ENCODE assay signal across 16 cellular contexts in genomic region chr11:71279916-71280645, GRCh38. TPM values are rescaled to one million over a fixed set of nuclear protein-coding genes. Genes with fewer than 3 reads are reported as not detected.
"Had no signal": no experiment of that assay in that cellular context is flagged by ENCODE, and none has a peak within 500 bp of the region (broad histone marks: within the 10 kb centered on the region; RNA-seq: fewer than 3 reads in every experiment).

No MANE protein-coding gene starts in this region.

- H3K27ac ChIP-seq: left lung, tibial artery had no signal

- H3K9me3 Mint-ChIP-seq: activated CD4-positive, alpha-beta T cell treated with anti-CD3 and anti-CD28 coated beads, Interleukin-2, amount 10 ng/mL, durations not matched to agents 24 days and 14 days; activated CD8-positive, alpha-beta T cell treated with anti-CD3 and anti-CD28 coated beads for 36 hours; activated T-cell treated with anti-CD3 and anti-CD28 coated beads, Interleukin-2, amount 50 U/mL, for 72 hours had no signal

- H3K9me3 ChIP-seq: left lung, tibial artery had no signal

- H3K36me3 ChIP-seq: left lung, tibial artery had no signal

- FAIRE-seq: bronchial epithelial cell, keratinocyte had no signal

- H3K4me3 Mint-ChIP-seq: activated CD4-positive, alpha-beta T cell treated with anti-CD3 and anti-CD28 coated beads, Interleukin-2, amount 10 ng/mL, durations not matched to agents 24 days and 14 days; activated CD8-positive, alpha-beta T cell treated with anti-CD3 and anti-CD28 coated beads for 36 hours; activated naive CD8-positive, alpha-beta T cell; activated T-cell treated with anti-CD3 and anti-CD28 coated beads, Interleukin-2, amount 50 U/mL, for 72 hours; naive thymus-derived CD4-positive, alpha-beta T cell had no signal

- DNase-seq: activated CD4-positive, alpha-beta T cell treated with anti-CD3 and anti-CD28 coated beads, Interleukin-2, amount 10 ng/mL, durations not matched to agents 24 days and 14 days; activated CD4-positive, CD25-positive, alpha-beta regulatory T cell; activated CD8-positive, alpha-beta T cell treated with anti-CD3 and anti-CD28 coated beads for 36 hours; activated gamma-delta T cell treated with Interleukin-2 at 50 U/mL for 16 hours; activated T-cell treated with anti-CD3 and anti-CD28 coated beads, Interleukin-2, amount 50 U/mL, for 72 hours; cerebellar nuclear complex; effector memory CD4-positive, alpha-beta T cell; left lung; naive thymus-derived CD4-positive, alpha-beta T cell; stimulated activated naive CD4-positive, alpha-beta T cell; T-helper 1 cell; T-helper 9 cell had no signal

- H3K4me1 ChIP-seq: left lung, tibial artery had no signal

- H3K27ac Mint-ChIP-seq: activated CD4-positive, alpha-beta T cell treated with anti-CD3 and anti-CD28 coated beads, Interleukin-2, amount 10 ng/mL, durations not matched to agents 24 days and 14 days; activated CD8-positive, alpha-beta T cell treated with anti-CD3 and anti-CD28 coated beads for 36 hours; activated naive CD8-positive, alpha-beta T cell; activated T-cell treated with anti-CD3 and anti-CD28 coated beads, Interleukin-2, amount 50 U/mL, for 72 hours; naive thymus-derived CD4-positive, alpha-beta T cell had no signal

- H3K27me3 ChIP-seq: left lung had no signal

- H3K4me3 ChIP-seq: left lung, tibial artery had no signal

- H3K4me1 Mint-ChIP-seq: activated CD4-positive, alpha-beta T cell treated with anti-CD3 and anti-CD28 coated beads, Interleukin-2, amount 10 ng/mL, durations not matched to agents 24 days and 14 days; naive thymus-derived CD4-positive, alpha-beta T cell had no signal

- H3K36me3 Mint-ChIP-seq: activated naive CD8-positive, alpha-beta T cell; naive thymus-derived CD4-positive, alpha-beta T cell had no signal

- H3K27me3 Mint-ChIP-seq: activated CD4-positive, alpha-beta T cell treated with anti-CD3 and anti-CD28 coated beads, Interleukin-2, amount 10 ng/mL, durations not matched to agents 24 days and 14 days; activated CD8-positive, alpha-beta T cell treated with anti-CD3 and anti-CD28 coated beads for 36 hours had no signal

- ATAC-seq: activated CD8-positive, alpha-beta T cell treated with anti-CD3 and anti-CD28 coated beads for 36 hours; activated T-cell treated with anti-CD3 and anti-CD28 coated beads, Interleukin-2, amount 50 U/mL, for 72 hours; left lung; naive thymus-derived CD4-positive, alpha-beta T cell had no signal

RNA-seq across cellular contexts. Expression of gene SHANK2, which starts 27.7 kb away (rescaled TPM):
- total RNA-seq: activated CD4-positive, alpha-beta T cell treated with anti-CD3 and anti-CD28 coated beads, Interleukin-2, amount 10 ng/mL, durations not matched to agents 24 days and 14 days; activated CD8-positive, alpha-beta T cell treated with anti-CD3 and anti-CD28 coated beads for 36 hours had no signal
- polyA plus RNA-seq: naive thymus-derived CD4-positive, alpha-beta T cell had no signal
